ENCODE assay signal across 1 cellular context in the genomic region with DNA sequence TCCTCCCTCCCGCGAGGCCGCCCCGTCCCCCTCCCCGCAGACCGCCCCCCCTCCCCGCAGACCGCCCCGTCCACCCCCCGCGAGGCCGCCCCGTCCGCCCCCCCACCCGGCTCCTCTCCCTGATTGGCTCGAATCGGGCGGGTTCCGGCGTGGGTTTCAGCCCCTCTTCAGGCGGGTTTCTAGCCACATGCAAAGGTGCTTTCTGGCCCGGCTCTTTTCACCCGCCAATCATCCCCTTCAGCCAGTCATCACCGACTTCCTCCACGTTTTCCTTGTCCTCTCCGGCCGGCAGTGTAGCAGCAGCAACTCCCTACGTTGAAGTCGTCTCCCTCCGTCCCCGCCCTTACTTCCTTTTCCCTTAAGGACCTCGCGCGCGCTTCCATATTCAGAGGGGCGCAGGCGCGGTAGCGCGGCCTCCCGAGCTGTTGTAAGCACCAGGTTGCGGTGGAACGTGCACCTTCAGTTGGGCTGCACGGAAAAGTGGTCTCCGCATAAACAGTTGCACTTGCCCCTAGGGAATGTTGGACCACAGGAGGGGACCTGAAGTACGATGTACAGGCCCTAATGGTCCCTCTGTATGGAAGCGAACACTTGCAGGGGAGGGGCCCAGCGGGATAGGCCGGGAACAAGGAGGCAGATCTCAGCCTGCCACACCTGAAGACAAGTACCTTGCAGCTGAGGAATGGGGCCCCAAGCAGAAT.
A peak's percentile ranks its signal among the peaks of the same experiment; 100 is the strongest.
TF ChIP-seq lines count a peak whose summit lies in the region.

No MANE protein-coding gene starts in this region.

TF ChIP-seq in K562, 482 proteins besides CTCF, POLR2A, EP300 and RAD21 (continued from another document and continues in another):
- TF ChIP-seq, protein P1, sequence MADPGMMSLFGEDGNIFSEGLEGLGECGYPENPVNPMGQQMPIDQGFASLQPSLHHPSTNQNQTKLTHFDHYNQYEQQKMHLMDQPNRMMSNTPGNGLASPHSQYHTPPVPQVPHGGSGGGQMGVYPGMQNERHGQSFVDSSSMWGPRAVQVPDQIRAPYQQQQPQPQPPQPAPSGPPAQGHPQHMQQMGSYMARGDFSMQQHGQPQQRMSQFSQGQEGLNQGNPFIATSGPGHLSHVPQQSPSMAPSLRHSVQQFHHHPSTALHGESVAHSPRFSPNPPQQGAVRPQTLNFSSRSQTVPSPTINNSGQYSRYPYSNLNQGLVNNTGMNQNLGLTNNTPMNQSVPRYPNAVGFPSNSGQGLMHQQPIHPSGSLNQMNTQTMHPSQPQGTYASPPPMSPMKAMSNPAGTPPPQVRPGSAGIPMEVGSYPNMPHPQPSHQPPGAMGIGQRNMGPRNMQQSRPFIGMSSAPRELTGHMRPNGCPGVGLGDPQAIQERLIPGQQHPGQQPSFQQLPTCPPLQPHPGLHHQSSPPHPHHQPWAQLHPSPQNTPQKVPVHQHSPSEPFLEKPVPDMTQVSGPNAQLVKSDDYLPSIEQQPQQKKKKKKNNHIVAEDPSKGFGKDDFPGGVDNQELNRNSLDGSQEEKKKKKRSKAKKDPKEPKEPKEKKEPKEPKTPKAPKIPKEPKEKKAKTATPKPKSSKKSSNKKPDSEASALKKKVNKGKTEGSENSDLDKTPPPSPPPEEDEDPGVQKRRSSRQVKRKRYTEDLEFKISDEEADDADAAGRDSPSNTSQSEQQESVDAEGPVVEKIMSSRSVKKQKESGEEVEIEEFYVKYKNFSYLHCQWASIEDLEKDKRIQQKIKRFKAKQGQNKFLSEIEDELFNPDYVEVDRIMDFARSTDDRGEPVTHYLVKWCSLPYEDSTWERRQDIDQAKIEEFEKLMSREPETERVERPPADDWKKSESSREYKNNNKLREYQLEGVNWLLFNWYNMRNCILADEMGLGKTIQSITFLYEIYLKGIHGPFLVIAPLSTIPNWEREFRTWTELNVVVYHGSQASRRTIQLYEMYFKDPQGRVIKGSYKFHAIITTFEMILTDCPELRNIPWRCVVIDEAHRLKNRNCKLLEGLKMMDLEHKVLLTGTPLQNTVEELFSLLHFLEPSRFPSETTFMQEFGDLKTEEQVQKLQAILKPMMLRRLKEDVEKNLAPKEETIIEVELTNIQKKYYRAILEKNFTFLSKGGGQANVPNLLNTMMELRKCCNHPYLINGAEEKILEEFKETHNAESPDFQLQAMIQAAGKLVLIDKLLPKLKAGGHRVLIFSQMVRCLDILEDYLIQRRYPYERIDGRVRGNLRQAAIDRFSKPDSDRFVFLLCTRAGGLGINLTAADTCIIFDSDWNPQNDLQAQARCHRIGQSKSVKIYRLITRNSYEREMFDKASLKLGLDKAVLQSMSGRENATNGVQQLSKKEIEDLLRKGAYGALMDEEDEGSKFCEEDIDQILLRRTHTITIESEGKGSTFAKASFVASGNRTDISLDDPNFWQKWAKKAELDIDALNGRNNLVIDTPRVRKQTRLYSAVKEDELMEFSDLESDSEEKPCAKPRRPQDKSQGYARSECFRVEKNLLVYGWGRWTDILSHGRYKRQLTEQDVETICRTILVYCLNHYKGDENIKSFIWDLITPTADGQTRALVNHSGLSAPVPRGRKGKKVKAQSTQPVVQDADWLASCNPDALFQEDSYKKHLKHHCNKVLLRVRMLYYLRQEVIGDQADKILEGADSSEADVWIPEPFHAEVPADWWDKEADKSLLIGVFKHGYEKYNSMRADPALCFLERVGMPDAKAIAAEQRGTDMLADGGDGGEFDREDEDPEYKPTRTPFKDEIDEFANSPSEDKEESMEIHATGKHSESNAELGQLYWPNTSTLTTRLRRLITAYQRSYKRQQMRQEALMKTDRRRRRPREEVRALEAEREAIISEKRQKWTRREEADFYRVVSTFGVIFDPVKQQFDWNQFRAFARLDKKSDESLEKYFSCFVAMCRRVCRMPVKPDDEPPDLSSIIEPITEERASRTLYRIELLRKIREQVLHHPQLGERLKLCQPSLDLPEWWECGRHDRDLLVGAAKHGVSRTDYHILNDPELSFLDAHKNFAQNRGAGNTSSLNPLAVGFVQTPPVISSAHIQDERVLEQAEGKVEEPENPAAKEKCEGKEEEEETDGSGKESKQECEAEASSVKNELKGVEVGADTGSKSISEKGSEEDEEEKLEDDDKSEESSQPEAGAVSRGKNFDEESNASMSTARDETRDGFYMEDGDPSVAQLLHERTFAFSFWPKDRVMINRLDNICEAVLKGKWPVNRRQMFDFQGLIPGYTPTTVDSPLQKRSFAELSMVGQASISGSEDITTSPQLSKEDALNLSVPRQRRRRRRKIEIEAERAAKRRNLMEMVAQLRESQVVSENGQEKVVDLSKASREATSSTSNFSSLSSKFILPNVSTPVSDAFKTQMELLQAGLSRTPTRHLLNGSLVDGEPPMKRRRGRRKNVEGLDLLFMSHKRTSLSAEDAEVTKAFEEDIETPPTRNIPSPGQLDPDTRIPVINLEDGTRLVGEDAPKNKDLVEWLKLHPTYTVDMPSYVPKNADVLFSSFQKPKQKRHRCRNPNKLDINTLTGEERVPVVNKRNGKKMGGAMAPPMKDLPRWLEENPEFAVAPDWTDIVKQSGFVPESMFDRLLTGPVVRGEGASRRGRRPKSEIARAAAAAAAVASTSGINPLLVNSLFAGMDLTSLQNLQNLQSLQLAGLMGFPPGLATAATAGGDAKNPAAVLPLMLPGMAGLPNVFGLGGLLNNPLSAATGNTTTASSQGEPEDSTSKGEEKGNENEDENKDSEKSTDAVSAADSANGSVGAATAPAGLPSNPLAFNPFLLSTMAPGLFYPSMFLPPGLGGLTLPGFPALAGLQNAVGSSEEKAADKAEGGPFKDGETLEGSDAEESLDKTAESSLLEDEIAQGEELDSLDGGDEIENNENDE (IDR thresholded peaks at IDR 0.05; ENCODE audit: low read depth, low read length) = no peak
- TF ChIP-seq ZNF830 (CRISPR knock-in tag; IDR thresholded peaks at IDR 0.05) = no peak
- peak; percentile 66 for TF ChIP-seq ZFX (CRISPR knock-in tag; IDR thresholded peaks at IDR 0.05)
- TF ChIP-seq ZC3H11A (IDR thresholded peaks at IDR 0.05; ENCODE audit: low read depth, low read length) = no peak
- TF ChIP-seq BRD9 (IDR thresholded peaks at IDR 0.05; ENCODE audit: low read depth, partially characterized antibody) = no peak
- no peak for TF ChIP-seq RBM14 (IDR thresholded peaks at IDR 0.05; ENCODE audit: borderline replicate concordance, insufficient read depth, low read depth, low read length)
- TF ChIP-seq RBM17 (IDR thresholded peaks at IDR 0.05; ENCODE audit: borderline replicate concordance, low read depth, low read length) = no peak
- TF ChIP-seq LCOR (CRISPR knock-in tag; IDR thresholded peaks at IDR 0.05) = no peak
- TF ChIP-seq CBFA2T3 (IDR thresholded peaks at IDR 0.05) = no peak
- TF ChIP-seq, protein P2, sequence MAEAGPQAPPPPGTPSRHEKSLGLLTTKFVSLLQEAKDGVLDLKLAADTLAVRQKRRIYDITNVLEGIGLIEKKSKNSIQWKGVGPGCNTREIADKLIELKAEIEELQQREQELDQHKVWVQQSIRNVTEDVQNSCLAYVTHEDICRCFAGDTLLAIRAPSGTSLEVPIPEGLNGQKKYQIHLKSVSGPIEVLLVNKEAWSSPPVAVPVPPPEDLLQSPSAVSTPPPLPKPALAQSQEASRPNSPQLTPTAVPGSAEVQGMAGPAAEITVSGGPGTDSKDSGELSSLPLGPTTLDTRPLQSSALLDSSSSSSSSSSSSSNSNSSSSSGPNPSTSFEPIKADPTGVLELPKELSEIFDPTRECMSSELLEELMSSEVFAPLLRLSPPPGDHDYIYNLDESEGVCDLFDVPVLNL (CRISPR knock-in tag; IDR thresholded peaks at IDR 0.05; ENCODE audit: low read depth) = no peak
- TF ChIP-seq, protein P3, sequence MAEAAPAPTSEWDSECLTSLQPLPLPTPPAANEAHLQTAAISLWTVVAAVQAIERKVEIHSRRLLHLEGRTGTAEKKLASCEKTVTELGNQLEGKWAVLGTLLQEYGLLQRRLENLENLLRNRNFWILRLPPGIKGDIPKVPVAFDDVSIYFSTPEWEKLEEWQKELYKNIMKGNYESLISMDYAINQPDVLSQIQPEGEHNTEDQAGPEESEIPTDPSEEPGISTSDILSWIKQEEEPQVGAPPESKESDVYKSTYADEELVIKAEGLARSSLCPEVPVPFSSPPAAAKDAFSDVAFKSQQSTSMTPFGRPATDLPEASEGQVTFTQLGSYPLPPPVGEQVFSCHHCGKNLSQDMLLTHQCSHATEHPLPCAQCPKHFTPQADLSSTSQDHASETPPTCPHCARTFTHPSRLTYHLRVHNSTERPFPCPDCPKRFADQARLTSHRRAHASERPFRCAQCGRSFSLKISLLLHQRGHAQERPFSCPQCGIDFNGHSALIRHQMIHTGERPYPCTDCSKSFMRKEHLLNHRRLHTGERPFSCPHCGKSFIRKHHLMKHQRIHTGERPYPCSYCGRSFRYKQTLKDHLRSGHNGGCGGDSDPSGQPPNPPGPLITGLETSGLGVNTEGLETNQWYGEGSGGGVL (CRISPR knock-in tag; IDR thresholded peaks at IDR 0.05) = no peak
- no peak for TF ChIP-seq GTF2A2 (tag; IDR thresholded peaks at IDR 0.05)
- no peak for TF ChIP-seq HMGN3 (IDR thresholded peaks at IDR 0.05; ENCODE audit: borderline replicate concordance, extremely low read depth, insufficient read length, low read depth, low read length)
- TF ChIP-seq ZBTB1 (CRISPR knock-in tag; IDR thresholded peaks at IDR 0.05; ENCODE audit: borderline replicate concordance, low read depth) = no peak
- TF ChIP-seq, protein P4, sequence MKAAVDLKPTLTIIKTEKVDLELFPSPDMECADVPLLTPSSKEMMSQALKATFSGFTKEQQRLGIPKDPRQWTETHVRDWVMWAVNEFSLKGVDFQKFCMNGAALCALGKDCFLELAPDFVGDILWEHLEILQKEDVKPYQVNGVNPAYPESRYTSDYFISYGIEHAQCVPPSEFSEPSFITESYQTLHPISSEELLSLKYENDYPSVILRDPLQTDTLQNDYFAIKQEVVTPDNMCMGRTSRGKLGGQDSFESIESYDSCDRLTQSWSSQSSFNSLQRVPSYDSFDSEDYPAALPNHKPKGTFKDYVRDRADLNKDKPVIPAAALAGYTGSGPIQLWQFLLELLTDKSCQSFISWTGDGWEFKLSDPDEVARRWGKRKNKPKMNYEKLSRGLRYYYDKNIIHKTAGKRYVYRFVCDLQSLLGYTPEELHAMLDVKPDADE (conservative IDR thresholded peaks at IDR 0.05; ENCODE audit: control insufficient read depth, low read depth, low read length) = no peak
- TF ChIP-seq RHOXF2B (CRISPR knock-in tag; conservative IDR thresholded peaks at IDR 0.05) = no peak
- TF ChIP-seq, protein P5, sequence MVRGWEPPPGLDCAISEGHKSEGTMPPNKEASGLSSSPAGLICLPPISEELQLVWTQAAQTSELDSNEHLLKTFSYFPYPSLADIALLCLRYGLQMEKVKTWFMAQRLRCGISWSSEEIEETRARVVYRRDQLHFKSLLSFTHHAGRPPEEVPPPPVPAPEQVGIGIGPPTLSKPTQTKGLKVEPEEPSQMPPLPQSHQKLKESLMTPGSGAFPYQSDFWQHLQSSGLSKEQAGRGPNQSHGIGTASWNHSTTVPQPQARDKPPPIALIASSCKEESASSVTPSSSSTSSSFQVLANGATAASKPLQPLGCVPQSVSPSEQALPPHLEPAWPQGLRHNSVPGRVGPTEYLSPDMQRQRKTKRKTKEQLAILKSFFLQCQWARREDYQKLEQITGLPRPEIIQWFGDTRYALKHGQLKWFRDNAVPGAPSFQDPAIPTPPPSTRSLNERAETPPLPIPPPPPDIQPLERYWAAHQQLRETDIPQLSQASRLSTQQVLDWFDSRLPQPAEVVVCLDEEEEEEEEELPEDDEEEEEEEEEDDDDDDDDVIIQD (CRISPR knock-in tag; IDR thresholded peaks at IDR 0.05) = no peak
- TF ChIP-seq, protein P6, sequence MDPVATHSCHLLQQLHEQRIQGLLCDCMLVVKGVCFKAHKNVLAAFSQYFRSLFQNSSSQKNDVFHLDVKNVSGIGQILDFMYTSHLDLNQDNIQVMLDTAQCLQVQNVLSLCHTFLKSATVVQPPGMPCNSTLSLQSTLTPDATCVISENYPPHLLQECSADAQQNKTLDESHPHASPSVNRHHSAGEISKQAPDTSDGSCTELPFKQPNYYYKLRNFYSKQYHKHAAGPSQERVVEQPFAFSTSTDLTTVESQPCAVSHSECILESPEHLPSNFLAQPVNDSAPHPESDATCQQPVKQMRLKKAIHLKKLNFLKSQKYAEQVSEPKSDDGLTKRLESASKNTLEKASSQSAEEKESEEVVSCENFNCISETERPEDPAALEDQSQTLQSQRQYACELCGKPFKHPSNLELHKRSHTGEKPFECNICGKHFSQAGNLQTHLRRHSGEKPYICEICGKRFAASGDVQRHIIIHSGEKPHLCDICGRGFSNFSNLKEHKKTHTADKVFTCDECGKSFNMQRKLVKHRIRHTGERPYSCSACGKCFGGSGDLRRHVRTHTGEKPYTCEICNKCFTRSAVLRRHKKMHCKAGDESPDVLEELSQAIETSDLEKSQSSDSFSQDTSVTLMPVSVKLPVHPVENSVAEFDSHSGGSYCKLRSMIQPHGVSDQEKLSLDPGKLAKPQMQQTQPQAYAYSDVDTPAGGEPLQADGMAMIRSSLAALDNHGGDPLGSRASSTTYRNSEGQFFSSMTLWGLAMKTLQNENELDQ (CRISPR knock-in tag; IDR thresholded peaks at IDR 0.05; ENCODE audit: borderline replicate concordance) = no peak
- no peak for TF ChIP-seq NR2C1 (IDR thresholded peaks at IDR 0.05)
- no peak for TF ChIP-seq NR2C1 (tag; IDR thresholded peaks at IDR 0.05)
- TF ChIP-seq, protein P7, sequence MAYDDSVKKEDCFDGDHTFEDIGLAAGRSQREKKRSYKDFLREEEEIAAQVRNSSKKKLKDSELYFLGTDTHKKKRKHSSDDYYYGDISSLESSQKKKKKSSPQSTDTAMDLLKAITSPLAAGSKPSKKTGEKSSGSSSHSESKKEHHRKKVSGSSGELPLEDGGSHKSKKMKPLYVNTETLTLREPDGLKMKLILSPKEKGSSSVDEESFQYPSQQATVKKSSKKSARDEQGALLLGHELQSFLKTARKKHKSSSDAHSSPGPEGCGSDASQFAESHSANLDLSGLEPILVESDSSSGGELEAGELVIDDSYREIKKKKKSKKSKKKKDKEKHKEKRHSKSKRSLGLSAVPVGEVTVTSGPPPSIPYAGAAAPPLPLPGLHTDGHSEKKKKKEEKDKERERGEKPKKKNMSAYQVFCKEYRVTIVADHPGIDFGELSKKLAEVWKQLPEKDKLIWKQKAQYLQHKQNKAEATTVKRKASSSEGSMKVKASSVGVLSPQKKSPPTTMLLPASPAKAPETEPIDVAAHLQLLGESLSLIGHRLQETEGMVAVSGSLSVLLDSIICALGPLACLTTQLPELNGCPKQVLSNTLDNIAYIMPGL (CRISPR knock-in tag; IDR thresholded peaks at IDR 0.05) = no peak
- no peak for TF ChIP-seq KLF16 (IDR thresholded peaks at IDR 0.05)
- no peak for TF ChIP-seq KLF13 (tag; IDR thresholded peaks at IDR 0.05; ENCODE audit: borderline replicate concordance, low read depth)
- TF ChIP-seq KLF10 (CRISPR knock-in tag; IDR thresholded peaks at IDR 0.05) = no peak
- TF ChIP-seq ZNF408 (CRISPR knock-in tag; IDR thresholded peaks at IDR 0.05; ENCODE audit: low read depth) = no peak
- TF ChIP-seq HDAC6 (IDR thresholded peaks at IDR 0.05; ENCODE audit: low read depth, low read length) = no peak
- no peak for TF ChIP-seq TAF7 (tag; IDR thresholded peaks at IDR 0.05)
- peak; percentile 54 to 76; a peak in 3 of 4 replicates for TF ChIP-seq MAZ (CRISPR knock-in tag; conservative IDR thresholded peaks at IDR 0.05 in 1 of 2, IDR thresholded peaks at IDR 0.05 in 1 of 2)
- no peak for TF ChIP-seq MXI1 (IDR thresholded peaks at IDR 0.05; ENCODE audit: low read depth, low read length)
- TF ChIP-seq, protein P8, sequence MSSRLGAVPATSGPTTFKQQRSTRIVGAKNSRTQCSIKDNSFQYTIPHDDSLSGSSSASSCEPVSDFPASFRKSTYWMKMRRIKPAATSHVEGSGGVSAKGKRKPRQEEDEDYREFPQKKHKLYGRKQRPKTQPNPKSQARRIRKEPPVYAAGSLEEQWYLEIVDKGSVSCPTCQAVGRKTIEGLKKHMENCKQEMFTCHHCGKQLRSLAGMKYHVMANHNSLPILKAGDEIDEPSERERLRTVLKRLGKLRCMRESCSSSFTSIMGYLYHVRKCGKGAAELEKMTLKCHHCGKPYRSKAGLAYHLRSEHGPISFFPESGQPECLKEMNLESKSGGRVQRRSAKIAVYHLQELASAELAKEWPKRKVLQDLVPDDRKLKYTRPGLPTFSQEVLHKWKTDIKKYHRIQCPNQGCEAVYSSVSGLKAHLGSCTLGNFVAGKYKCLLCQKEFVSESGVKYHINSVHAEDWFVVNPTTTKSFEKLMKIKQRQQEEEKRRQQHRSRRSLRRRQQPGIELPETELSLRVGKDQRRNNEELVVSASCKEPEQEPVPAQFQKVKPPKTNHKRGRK (tag; IDR thresholded peaks at IDR 0.05) = no peak
- no peak for TF ChIP-seq RBBP5 (IDR thresholded peaks at IDR 0.05; ENCODE audit: borderline replicate concordance, insufficient read depth, low read length, poor library complexity, severe bottlenecking)
